24 cellular contexts compared by ENCODE assay signal in the genomic region with DNA sequence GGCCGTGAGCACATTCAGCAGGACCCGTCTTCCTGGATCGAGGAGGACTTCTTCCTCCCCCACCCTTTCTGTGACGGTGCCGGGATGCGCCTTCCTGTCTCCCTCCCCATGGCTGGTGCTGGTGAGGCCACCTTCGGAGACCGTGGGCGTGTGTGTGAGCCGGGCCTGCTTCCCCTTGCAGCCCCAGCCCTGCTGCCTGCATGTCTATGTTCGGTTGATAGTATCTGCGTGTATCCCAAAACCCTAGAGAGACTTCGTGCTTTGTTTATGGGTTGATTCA.
"Had no signal": no experiment of that assay in that cellular context is flagged by ENCODE, and none has a peak within 500 bp of the region (broad histone marks: within the 10 kb centered on the region; RNA-seq: fewer than 3 reads in every experiment).

No MANE protein-coding gene starts in this region.

- H3K27me3 ChIP-seq: left lung, tibial artery had no signal

- ATAC-seq: activated CD8-positive, alpha-beta memory T cell treated with anti-CD3 and anti-CD28 coated beads, Interleukin-2, amount 10 ng/mL, durations not matched to agents 7 days and 5 days; activated CD8-positive, alpha-beta T cell treated with anti-CD3 and anti-CD28 coated beads for 36 hours; esophagus mucosa; left lung had no signal

- H3K9me3 ChIP-seq: left lung, tibial artery had no signal

- H3K27ac Mint-ChIP-seq: activated CD4-positive, alpha-beta T cell treated with anti-CD3 and anti-CD28 coated beads, Interleukin-2, amount 10 ng/mL, durations not matched to agents 7 days and 5 days; activated CD8-positive, alpha-beta memory T cell treated with anti-CD3 and anti-CD28 coated beads, Interleukin-2, amount 10 ng/mL, durations not matched to agents 7 days and 5 days; activated CD8-positive, alpha-beta T cell treated with anti-CD3 and anti-CD28 coated beads for 36 hours; activated naive CD4-positive, alpha-beta T cell treated with anti-CD3 and anti-CD28 coated beads, Interleukin-2, amount 50 U/mL, for 24 hours; brain; memory B cell; progenitor cell of endocrine pancreas; stimulated activated naive CD8-positive, alpha-beta T cell treated with anti-CD3 and anti-CD28 coated beads, Interleukin-15, Interleukin-2, amounts not matched to agents 100 ng/mL and 50 ng/mL, for 24 hours had no signal

- H3K4me3 Mint-ChIP-seq: activated CD4-positive, alpha-beta T cell treated with anti-CD3 and anti-CD28 coated beads, Interleukin-2, amount 10 ng/mL, durations not matched to agents 7 days and 5 days; activated CD8-positive, alpha-beta memory T cell treated with anti-CD3 and anti-CD28 coated beads, Interleukin-2, amount 10 ng/mL, durations not matched to agents 7 days and 5 days; activated CD8-positive, alpha-beta T cell treated with anti-CD3 and anti-CD28 coated beads for 36 hours; activated naive CD4-positive, alpha-beta T cell treated with anti-CD3 and anti-CD28 coated beads, Interleukin-2, amount 50 U/mL, for 24 hours; brain; memory B cell; stimulated activated naive CD8-positive, alpha-beta T cell treated with anti-CD3 and anti-CD28 coated beads, Interleukin-15, Interleukin-2, amounts not matched to agents 100 ng/mL and 50 ng/mL, for 24 hours had no signal

- H3K9me3 Mint-ChIP-seq: activated CD4-positive, alpha-beta T cell treated with anti-CD3 and anti-CD28 coated beads, Interleukin-2, amount 10 ng/mL, durations not matched to agents 7 days and 5 days; activated CD8-positive, alpha-beta T cell treated with anti-CD3 and anti-CD28 coated beads for 36 hours; activated naive CD4-positive, alpha-beta T cell treated with anti-CD3 and anti-CD28 coated beads, Interleukin-2, amount 50 U/mL, for 24 hours; brain; memory B cell; stimulated activated naive CD8-positive, alpha-beta T cell treated with anti-CD3 and anti-CD28 coated beads, Interleukin-15, Interleukin-2, amounts not matched to agents 100 ng/mL and 50 ng/mL, for 24 hours had no signal

- H3K36me3 Mint-ChIP-seq: activated naive CD4-positive, alpha-beta T cell treated with anti-CD3 and anti-CD28 coated beads, Interleukin-2, amount 50 U/mL, for 24 hours had no signal

- H3K27ac ChIP-seq: left lung, tibial artery, VCaP had no signal

- H3K4me3 ChIP-seq: left lung, tibial artery had no signal

- DNase-seq: activated CD4-positive, alpha-beta T cell treated with anti-CD3 and anti-CD28 coated beads, Interleukin-2, amount 10 ng/mL, durations not matched to agents 7 days and 5 days; activated CD4-positive, CD25-positive, alpha-beta regulatory T cell treated with anti-CD3 and anti-CD28 coated beads, Interleukin-2, amount 50 U/mL, for 72 hours; activated CD8-positive, alpha-beta memory T cell treated with anti-CD3 and anti-CD28 coated beads, Interleukin-2, amount 10 ng/mL, durations not matched to agents 7 days and 5 days; activated CD8-positive, alpha-beta T cell treated with anti-CD3 and anti-CD28 coated beads for 36 hours; activated T-cell treated with anti-CD3 and anti-CD28 coated beads for 4 hours; anterior cingulate cortex; caudate nucleus; effector memory CD4-positive, alpha-beta T cell; foreskin melanocyte; kidney glomerular epithelial cell; retina; stimulated activated CD4-positive, alpha-beta T cell treated with anti-CD3 and anti-CD28 coated beads, Interleukin-4, amount 100 ng/mL, for 4 hours; substantia nigra; SW 1271; T-helper 2 cell had no signal

- H3K4me1 Mint-ChIP-seq: activated CD4-positive, alpha-beta T cell treated with anti-CD3 and anti-CD28 coated beads, Interleukin-2, amount 10 ng/mL, durations not matched to agents 7 days and 5 days; activated CD8-positive, alpha-beta memory T cell treated with anti-CD3 and anti-CD28 coated beads, Interleukin-2, amount 10 ng/mL, durations not matched to agents 7 days and 5 days; activated naive CD4-positive, alpha-beta T cell treated with anti-CD3 and anti-CD28 coated beads, Interleukin-2, amount 50 U/mL, for 24 hours; brain had no signal

- H3K4me1 ChIP-seq: left lung, tibial artery had no signal

- H3K27me3 Mint-ChIP-seq: activated CD4-positive, alpha-beta T cell treated with anti-CD3 and anti-CD28 coated beads, Interleukin-2, amount 10 ng/mL, durations not matched to agents 7 days and 5 days; activated CD8-positive, alpha-beta memory T cell treated with anti-CD3 and anti-CD28 coated beads, Interleukin-2, amount 10 ng/mL, durations not matched to agents 7 days and 5 days; activated CD8-positive, alpha-beta T cell treated with anti-CD3 and anti-CD28 coated beads for 36 hours; activated naive CD4-positive, alpha-beta T cell treated with anti-CD3 and anti-CD28 coated beads, Interleukin-2, amount 50 U/mL, for 24 hours; brain; memory B cell; progenitor cell of endocrine pancreas; stimulated activated naive CD8-positive, alpha-beta T cell treated with anti-CD3 and anti-CD28 coated beads, Interleukin-15, Interleukin-2, amounts not matched to agents 100 ng/mL and 50 ng/mL, for 24 hours had no signal
